ENCODE assay signal across 18 cellular contexts in the genomic region with DNA sequence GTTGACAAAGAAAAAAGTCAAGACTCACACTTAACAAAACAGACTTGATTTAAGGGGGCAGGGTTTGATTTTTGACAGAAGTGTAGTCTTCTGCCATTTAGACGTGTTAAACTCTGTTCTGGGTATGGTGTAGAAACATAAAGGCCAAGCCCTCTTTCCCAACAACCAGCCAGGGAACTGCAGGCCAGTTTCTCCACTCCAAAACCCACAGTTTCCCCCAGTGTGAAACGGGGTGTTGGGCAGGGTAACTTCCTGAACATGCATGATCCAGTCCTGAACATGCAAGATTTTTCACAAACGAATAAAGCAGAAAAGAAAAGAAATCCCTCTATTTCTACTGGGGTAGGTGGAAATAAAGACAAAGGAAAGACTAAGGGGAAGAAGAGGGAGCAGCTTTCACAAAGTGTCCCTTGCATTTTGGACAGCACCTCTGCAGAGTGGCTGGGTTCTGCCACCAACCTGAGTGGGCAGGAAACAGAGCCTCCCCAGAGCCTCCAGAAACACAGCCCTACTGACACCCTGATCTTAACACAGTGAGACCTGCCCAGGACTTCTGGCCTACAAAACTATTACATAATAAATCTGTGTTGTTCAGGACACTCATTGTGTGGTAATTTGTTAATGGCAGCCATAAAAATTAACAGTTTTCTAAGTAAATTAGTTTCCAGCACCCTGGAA. TPM values are rescaled to one million over a fixed set of nuclear protein-coding genes. Genes with fewer than 3 reads are reported as not detected.
A peak's percentile ranks its signal among the peaks of the same experiment; 100 is the strongest.
DNase-seq lines count a peak whose midpoint lies in the region; ATAC-seq and TF ChIP-seq lines count a peak whose summit lies in the region.
"Had no signal": no experiment of that assay in that cellular context is flagged by ENCODE, and none has a peak within 500 bp of the region (broad histone marks: within the 10 kb centered on the region; RNA-seq: fewer than 3 reads in every experiment).

No MANE protein-coding gene starts in this region.

- peak overlapping the region; percentile 2 for H3K27ac ChIP-seq in layer of hippocampus (ENCODE audit: low read depth, low read length)
- H3K27ac ChIP-seq: A549, neural progenitor cell, thoracic aorta had no signal

- H3K4me3 ChIP-seq in BE2C (ENCODE audit: low read depth, low read length), result no peak overlapping the region
- H3K4me3 ChIP-seq: A549, K562, neural progenitor cell, skin epidermis, thoracic aorta had no signal

- DNase-seq in activated CD4-positive, alpha-beta T cell treated with anti-CD3 and anti-CD28 coated beads, Interleukin-2, amount 10 ng/mL, durations not matched to agents 7 days and 5 days, result no peak
- DNase-seq in activated CD4-positive, alpha-beta T cell treated with anti-CD3 and anti-CD28 coated beads, Interleukin-2, amount 50 U/mL, for 4 hours, result no peak
- DNase-seq in MV-4-11 (lab: John Stamatoyannopoulos, UW) (peak; percentile 39), BE2C (no peak)
- DNase-seq: amniotic stem cell, NCI-H146, NCI-H524 treated with DMSO at 0.1 percent for 48 hours, RPMI8226 had no signal

- no peak for TF ChIP-seq CTCF in BE2C (IDR thresholded peaks at IDR 0.05; ENCODE audit: low read depth, low read length)

- H3K36me3 ChIP-seq in BE2C, result peaks cover 5% of the 10 kb centered on the region

- peak overlapping the region; percentile 50 for H3K27ac Mint-ChIP-seq in activated CD4-positive, alpha-beta T cell treated with anti-CD3 and anti-CD28 coated beads, Interleukin-2, amount 10 ng/mL, durations not matched to agents 7 days and 5 days
- H3K27ac Mint-ChIP-seq in stimulated activated memory B cell treated with anti-CD40 and anti-IgM and Interleukin-4, amounts not matched to agents 10 μg/mL and 1 μg/mL and 100 μg/mL, for 72 hours, result peak overlapping the region; percentile 22
- H3K27ac Mint-ChIP-seq: neural progenitor cell had no signal

- peaks cover 67% of the 10 kb centered on the region for H3K4me1 Mint-ChIP-seq in activated CD4-positive, alpha-beta T cell treated with anti-CD3 and anti-CD28 coated beads, Interleukin-2, amount 10 ng/mL, durations not matched to agents 7 days and 5 days
- peaks cover 44% of the 10 kb centered on the region for H3K4me1 Mint-ChIP-seq in stimulated activated memory B cell treated with anti-CD40 and anti-IgM and Interleukin-4, amounts not matched to agents 10 μg/mL and 1 μg/mL and 100 μg/mL, for 72 hours

- no peaks in the 10 kb centered on the region for H3K9me3 Mint-ChIP-seq in activated CD4-positive, alpha-beta T cell treated with anti-CD3 and anti-CD28 coated beads, Interleukin-2, amount 10 ng/mL, durations not matched to agents 7 days and 5 days
- no peaks in the 10 kb centered on the region for H3K9me3 Mint-ChIP-seq in stimulated activated memory B cell treated with anti-CD40 and anti-IgM and Interleukin-4, amounts not matched to agents 10 μg/mL and 1 μg/mL and 100 μg/mL, for 72 hours

- H3K9me3 ChIP-seq in BE2C, result no peaks in the 10 kb centered on the region
- H3K9me3 ChIP-seq: thoracic aorta had no signal

- no peak overlapping the region for H3K4me3 Mint-ChIP-seq in activated CD4-positive, alpha-beta T cell treated with anti-CD3 and anti-CD28 coated beads, Interleukin-2, amount 10 ng/mL, durations not matched to agents 7 days and 5 days
- no peak overlapping the region for H3K4me3 Mint-ChIP-seq in stimulated activated memory B cell treated with anti-CD40 and anti-IgM and Interleukin-4, amounts not matched to agents 10 μg/mL and 1 μg/mL and 100 μg/mL, for 72 hours
- H3K4me3 Mint-ChIP-seq: neural progenitor cell had no signal

- ATAC-seq in stimulated activated memory B cell treated with anti-CD40 and anti-IgM and Interleukin-4, amounts not matched to agents 10 μg/mL and 1 μg/mL and 100 μg/mL, for 72 hours, result no peak
- ATAC-seq in HG02571 (IDR thresholded peaks at IDR 0.05; ENCODE audit: unreplicated experiment) (no peak), HG03521 (IDR thresholded peaks at IDR 0.05; ENCODE audit: unreplicated experiment) (no peak)
- ATAC-seq: A549, K562 had no signal

- POLR2A ChIA-PET in activated CD4-positive, alpha-beta T cell treated with anti-CD3 and anti-CD28 coated beads, Interleukin-2, amount 10 ng/mL, durations not matched to agents 7 days and 5 days (lab: Charles Lee), result no interaction called here

- CTCF ChIA-PET in activated CD4-positive, alpha-beta T cell treated with anti-CD3 and anti-CD28 coated beads, Interleukin-2, amount 10 ng/mL, durations not matched to agents 7 days and 5 days (lab: Charles Lee), result no interaction called here

- H3K36me3 Mint-ChIP-seq in activated CD4-positive, alpha-beta T cell treated with anti-CD3 and anti-CD28 coated beads, Interleukin-2, amount 10 ng/mL, durations not matched to agents 7 days and 5 days (ENCODE audit: low read depth), result peaks cover 51% of the 10 kb centered on the region
- H3K36me3 Mint-ChIP-seq in stimulated activated memory B cell treated with anti-CD40 and anti-IgM and Interleukin-4, amounts not matched to agents 10 μg/mL and 1 μg/mL and 100 μg/mL, for 72 hours, result peaks cover 43% of the 10 kb centered on the region

- no peaks in the 10 kb centered on the region for H3K27me3 Mint-ChIP-seq in activated CD4-positive, alpha-beta T cell treated with anti-CD3 and anti-CD28 coated beads, Interleukin-2, amount 10 ng/mL, durations not matched to agents 7 days and 5 days
- no peaks in the 10 kb centered on the region for H3K27me3 Mint-ChIP-seq in stimulated activated memory B cell treated with anti-CD40 and anti-IgM and Interleukin-4, amounts not matched to agents 10 μg/mL and 1 μg/mL and 100 μg/mL, for 72 hours

- H3K27me3 ChIP-seq in layer of hippocampus (ENCODE audit: control insufficient read depth, insufficient read depth, low read length) (no peaks in the 10 kb centered on the region), BE2C (no peaks in the 10 kb centered on the region)
- H3K27me3 ChIP-seq: neural progenitor cell had no signal

- H3K4me1 ChIP-seq in BE2C, result no peaks in the 10 kb centered on the region
- H3K4me1 ChIP-seq: A549, neural progenitor cell had no signal

RNA-seq across cellular contexts. Expression of a gene that starts 7.4 kb away (rescaled TPM):
- total RNA-seq in activated CD4-positive, alpha-beta T cell treated with anti-CD3 and anti-CD28 coated beads, Interleukin-2, amount 10 ng/mL, durations not matched to agents 7 days and 5 days, result 10 to 100 TPM; 38.7 to 41.3 TPM
- 120 TPM for polyA plus RNA-seq in BE2C (2012; ENCODE audit: insufficient read depth, insufficient read length, low read depth)

RNA-seq across cellular contexts. Expression of a gene that starts 36.0 kb away (rescaled TPM):
- 10 to 100 TPM; 25.9 to 26.7 TPM for total RNA-seq in activated CD4-positive, alpha-beta T cell treated with anti-CD3 and anti-CD28 coated beads, Interleukin-2, amount 10 ng/mL, durations not matched to agents 7 days and 5 days
- not detected for polyA plus RNA-seq in BE2C (2012; ENCODE audit: insufficient read depth, insufficient read length, low read depth)
- total RNA-seq: fibroblast of villous mesenchyme, K562 had no signal
- polyA plus RNA-seq: A549, K562 had no signal
